Comparison of ENCODE assay signal across 27 cellular contexts in the genomic region with DNA sequence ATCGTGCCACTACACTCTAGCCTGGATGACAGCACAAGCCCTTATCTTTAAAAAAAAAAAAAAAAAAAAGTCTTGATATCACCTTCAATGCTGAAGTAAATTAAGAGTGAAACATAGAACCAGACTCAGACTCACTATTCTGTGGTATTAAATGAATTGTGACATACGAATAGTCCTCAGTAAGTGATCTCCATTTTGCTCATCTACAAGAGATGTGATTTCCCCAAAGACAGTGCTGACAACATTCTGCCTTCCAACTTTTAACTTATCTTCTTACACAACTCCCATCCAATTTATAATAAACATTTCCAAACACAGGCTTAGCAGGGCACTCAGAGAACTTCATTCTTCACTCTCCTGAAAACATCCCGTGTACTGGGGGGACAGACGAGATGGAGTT. TPM values are rescaled to one million over a fixed set of nuclear protein-coding genes. Genes with fewer than 3 reads are reported as not detected.
DNase-seq lines count a peak whose midpoint lies in the region; ATAC-seq and TF ChIP-seq lines count a peak whose summit lies in the region.
"Had no signal": no experiment of that assay in that cellular context is flagged by ENCODE, and none has a peak within 500 bp of the region (broad histone marks: within the 10 kb centered on the region; RNA-seq: fewer than 3 reads in every experiment).

No MANE protein-coding gene starts in this region.

- H2AFZ ChIP-seq in Loucy (ENCODE audit: low read length), result no peak overlapping the region

- CTCF ChIA-PET in activated naive CD4-positive, alpha-beta T cell treated with anti-CD3 and anti-CD28 coated beads, Interleukin-2, amount 10 ng/mL, durations not matched to agents 7 days and 5 days (lab: Charles Lee), result no interaction called here
- CTCF ChIA-PET in activated CD8-positive, alpha-beta T cell treated with anti-CD3 and anti-CD28 coated beads, Interleukin-2, amount 10 ng/mL, durations not matched to agents 7 days and 5 days (lab: Charles Lee), result interaction anchor here (2.1 kb wide), 1 partner anchor 92 kb away, joined by 7 read pairs; no protein-coding TSS in a partner anchor

- no peak for DNase-seq in activated naive CD4-positive, alpha-beta T cell treated with anti-CD3 and anti-CD28 coated beads, Interleukin-2, amount 10 ng/mL, durations not matched to agents 7 days and 5 days
- no peak for DNase-seq in activated naive CD4-positive, alpha-beta T cell treated with Interleukin-2 at 50 U/mL for 16 hours
- DNase-seq in activated CD8-positive, alpha-beta T cell treated with anti-CD3 and anti-CD28 coated beads, Interleukin-2, amount 10 ng/mL, durations not matched to agents 7 days and 5 days, result no peak
- peak in 1 of 2 donors; percentile 40 for DNase-seq in stimulated activated effector memory CD8-positive, alpha-beta T cell treated with anti-CD3 and anti-CD28 coated beads, Interleukin-12 subunit alpha, Interleukin-12 subunit beta, amount 100 ng/mL, for 72 hours (ENCODE audit: low spot score in 2 of 2)
- DNase-seq in RKO (ENCODE audit: low spot score), result no peak
- DNase-seq: DND-41; erythroblast; GF-D8; HCEC 1CT; immature natural killer cell; left cardiac atrium; mucosa of descending colon; NCI-H446; NCI-H774; SIG-M5; sigmoid colon; stimulated activated CD4-positive, alpha-beta T cell treated with anti-CD3 and anti-CD28 coated beads, Interleukin-12 subunit alpha, Interleukin-12 subunit beta, amount 100 ng/mL, for 4 hours; stimulated activated CD4-positive, alpha-beta T cell treated with anti-CD3 and anti-CD28 coated beads, Interleukin-2, amount 100 ng/mL, for 48 hours; T-helper 9 cell had no signal

- no peak overlapping the region for H3K9ac ChIP-seq in Loucy (ENCODE audit: low read depth, low read length, poor library complexity, severe bottlenecking)

- no peaks in the 10 kb centered on the region for H3K27me3 Mint-ChIP-seq in activated naive CD4-positive, alpha-beta T cell treated with anti-CD3 and anti-CD28 coated beads, Interleukin-2, amount 10 ng/mL, durations not matched to agents 7 days and 5 days
- no peaks in the 10 kb centered on the region for H3K27me3 Mint-ChIP-seq in activated CD8-positive, alpha-beta T cell treated with anti-CD3 and anti-CD28 coated beads, Interleukin-2, amount 10 ng/mL, durations not matched to agents 7 days and 5 days (ENCODE audit: low read depth)
- H3K27me3 Mint-ChIP-seq: dendritic cell treated with granulocyte-macrophage colony-stimulating factor and Interleukin-4, amounts not matched to agents 40 ng/mL and 50 ng/mL, for 4 days had no signal

- no peaks in the 10 kb centered on the region for H3K27me3 ChIP-seq in Loucy (ENCODE audit: insufficient read depth, low read length, poor library complexity, severe bottlenecking)
- H3K27me3 ChIP-seq: body of pancreas, sigmoid colon, tibial nerve had no signal

- peaks cover 44% of the 10 kb centered on the region for H3K4me1 ChIP-seq in Loucy (ENCODE audit: insufficient read depth, low read length, poor library complexity, severe bottlenecking)

- no peak for ATAC-seq in activated CD8-positive, alpha-beta T cell treated with anti-CD3 and anti-CD28 coated beads, Interleukin-2, amount 10 ng/mL, durations not matched to agents 7 days and 5 days
- ATAC-seq in stimulated activated effector memory CD8-positive, alpha-beta T cell treated with anti-CD3 and anti-CD28 coated beads, Interleukin-12 subunit alpha, Interleukin-12 subunit beta, amount 100 ng/mL, for 72 hours, result peak; percentile 88
- ATAC-seq in HG02970 (IDR thresholded peaks at IDR 0.05; ENCODE audit: low FRiP score, unreplicated experiment), result no peak
- ATAC-seq: left cardiac atrium, mucosa of descending colon had no signal

- H4K20me1 ChIP-seq in Loucy (ENCODE audit: insufficient read depth, low read length, poor library complexity, severe bottlenecking), result peaks cover 33% of the 10 kb centered on the region

- no peak for TF ChIP-seq CTCF in Loucy (conservative IDR thresholded peaks at IDR 0.05; ENCODE audit: low read length)

- peaks cover 88% of the 10 kb centered on the region for H3K36me3 Mint-ChIP-seq in activated naive CD4-positive, alpha-beta T cell treated with anti-CD3 and anti-CD28 coated beads, Interleukin-2, amount 10 ng/mL, durations not matched to agents 7 days and 5 days
- H3K36me3 Mint-ChIP-seq in activated CD8-positive, alpha-beta T cell treated with anti-CD3 and anti-CD28 coated beads, Interleukin-2, amount 10 ng/mL, durations not matched to agents 7 days and 5 days (ENCODE audit: low read depth), result peaks cover 86% of the 10 kb centered on the region
- H3K36me3 Mint-ChIP-seq in stimulated activated effector memory CD8-positive, alpha-beta T cell treated with anti-CD3 and anti-CD28 coated beads, Interleukin-12 subunit alpha, Interleukin-12 subunit beta, amount 100 ng/mL, for 72 hours, result peaks cover 100% of the 10 kb centered on the region

- no peaks in the 10 kb centered on the region for H3K9me3 ChIP-seq in Loucy (ENCODE audit: insufficient read depth, low read depth, low read length)
- H3K9me3 ChIP-seq: body of pancreas, mucosa of descending colon, sigmoid colon, tibial nerve had no signal

- H3K4me2 ChIP-seq in Loucy (ENCODE audit: low read depth, low read length, poor library complexity, severe bottlenecking), result peak overlapping the region; percentile 88

- no peak overlapping the region for H3K4me3 ChIP-seq in Loucy (ENCODE audit: low read length, poor library complexity, severe bottlenecking)
- H3K4me3 ChIP-seq: body of pancreas, lung, mucosa of descending colon, sigmoid colon, tibial nerve had no signal

- H3F3A ChIP-seq in Loucy (ENCODE audit: low read depth), result no peaks in the 10 kb centered on the region

- peaks cover 73% of the 10 kb centered on the region for H3K4me1 Mint-ChIP-seq in activated naive CD4-positive, alpha-beta T cell treated with anti-CD3 and anti-CD28 coated beads, Interleukin-2, amount 10 ng/mL, durations not matched to agents 7 days and 5 days
- peaks cover 77% of the 10 kb centered on the region for H3K4me1 Mint-ChIP-seq in activated CD8-positive, alpha-beta T cell treated with anti-CD3 and anti-CD28 coated beads, Interleukin-2, amount 10 ng/mL, durations not matched to agents 7 days and 5 days (ENCODE audit: low read depth)
- H3K4me1 Mint-ChIP-seq in stimulated activated effector memory CD8-positive, alpha-beta T cell treated with anti-CD3 and anti-CD28 coated beads, Interleukin-12 subunit alpha, Interleukin-12 subunit beta, amount 100 ng/mL, for 72 hours, result peaks cover 73% of the 10 kb centered on the region

- POLR2A ChIA-PET in activated CD8-positive, alpha-beta T cell treated with anti-CD3 and anti-CD28 coated beads, Interleukin-2, amount 10 ng/mL, durations not matched to agents 7 days and 5 days (lab: Charles Lee), result interaction anchor here (0.7 kb wide), 1 partner anchor 9 kb away, joined by 3 read pairs; no protein-coding TSS in a partner anchor

- no peaks in the 10 kb centered on the region for H3K9me3 Mint-ChIP-seq in activated naive CD4-positive, alpha-beta T cell treated with anti-CD3 and anti-CD28 coated beads, Interleukin-2, amount 10 ng/mL, durations not matched to agents 7 days and 5 days
- H3K9me3 Mint-ChIP-seq in activated CD8-positive, alpha-beta T cell treated with anti-CD3 and anti-CD28 coated beads, Interleukin-2, amount 10 ng/mL, durations not matched to agents 7 days and 5 days (ENCODE audit: insufficient read depth), result no peaks in the 10 kb centered on the region
- H3K9me3 Mint-ChIP-seq in stimulated activated effector memory CD8-positive, alpha-beta T cell treated with anti-CD3 and anti-CD28 coated beads, Interleukin-12 subunit alpha, Interleukin-12 subunit beta, amount 100 ng/mL, for 72 hours, result no peaks in the 10 kb centered on the region
- H3K9me3 Mint-ChIP-seq: CD14-positive monocyte; dendritic cell treated with granulocyte-macrophage colony-stimulating factor and Interleukin-4, amounts not matched to agents 40 ng/mL and 50 ng/mL, for 4 days; immature natural killer cell; nephron had no signal

- H3K4me3 Mint-ChIP-seq in activated naive CD4-positive, alpha-beta T cell treated with anti-CD3 and anti-CD28 coated beads, Interleukin-2, amount 10 ng/mL, durations not matched to agents 7 days and 5 days, result no peak overlapping the region
- H3K4me3 Mint-ChIP-seq in activated CD8-positive, alpha-beta T cell treated with anti-CD3 and anti-CD28 coated beads, Interleukin-2, amount 10 ng/mL, durations not matched to agents 7 days and 5 days, result no peak overlapping the region
- H3K4me3 Mint-ChIP-seq in stimulated activated effector memory CD8-positive, alpha-beta T cell treated with anti-CD3 and anti-CD28 coated beads, Interleukin-12 subunit alpha, Interleukin-12 subunit beta, amount 100 ng/mL, for 72 hours, result peak overlapping the region; percentile 25
- H3K4me3 Mint-ChIP-seq: CD14-positive monocyte; dendritic cell treated with granulocyte-macrophage colony-stimulating factor and Interleukin-4, amounts not matched to agents 40 ng/mL and 50 ng/mL, for 4 days; immature natural killer cell; nephron had no signal

- H3K27ac Mint-ChIP-seq in activated naive CD4-positive, alpha-beta T cell treated with anti-CD3 and anti-CD28 coated beads, Interleukin-2, amount 10 ng/mL, durations not matched to agents 7 days and 5 days, result peak overlapping the region; percentile 39
- peak overlapping the region; percentile 13 for H3K27ac Mint-ChIP-seq in activated CD8-positive, alpha-beta T cell treated with anti-CD3 and anti-CD28 coated beads, Interleukin-2, amount 10 ng/mL, durations not matched to agents 7 days and 5 days
- no peak overlapping the region for H3K27ac Mint-ChIP-seq in stimulated activated effector memory CD8-positive, alpha-beta T cell treated with anti-CD3 and anti-CD28 coated beads, Interleukin-12 subunit alpha, Interleukin-12 subunit beta, amount 100 ng/mL, for 72 hours
- H3K27ac Mint-ChIP-seq: dendritic cell treated with granulocyte-macrophage colony-stimulating factor and Interleukin-4, amounts not matched to agents 40 ng/mL and 50 ng/mL, for 4 days had no signal

- H3K9me2 ChIP-seq in Loucy (replicated peaks; ENCODE audit: low read depth, low read length), result no peaks in the 10 kb centered on the region

- peaks cover 41% of the 10 kb centered on the region; the same call in 1 of the 2 replicates for H3K36me3 ChIP-seq in Loucy (ENCODE audit: insufficient read depth, low read length)

- H3K79me2 ChIP-seq in Loucy (ENCODE audit: insufficient read depth, low read length), result peaks cover 73% of the 10 kb centered on the region

RNA-seq across cellular contexts. Expression of a gene that starts 8.0 kb away (rescaled TPM):
- 10 to 100 TPM; 16.0 to 16.3 TPM for total RNA-seq in activated CD8-positive, alpha-beta T cell treated with anti-CD3 and anti-CD28 coated beads, Interleukin-2, amount 10 ng/mL, durations not matched to agents 7 days and 5 days

RNA-seq across cellular contexts. Expression of a gene that starts 19.4 kb away (rescaled TPM):
- 10 to 100 TPM; 50.5 to 53.2 TPM for total RNA-seq in activated CD8-positive, alpha-beta T cell treated with anti-CD3 and anti-CD28 coated beads, Interleukin-2, amount 10 ng/mL, durations not matched to agents 7 days and 5 days

RNA-seq across cellular contexts. Expression of a gene that starts 34.5 kb away (rescaled TPM):
- total RNA-seq in activated CD8-positive, alpha-beta T cell treated with anti-CD3 and anti-CD28 coated beads, Interleukin-2, amount 10 ng/mL, durations not matched to agents 7 days and 5 days, result 10 to 100 TPM; 15.5 to 15.6 TPM

RNA-seq across cellular contexts. Expression of a gene that starts 34.6 kb away (rescaled TPM):
- total RNA-seq in activated CD8-positive, alpha-beta T cell treated with anti-CD3 and anti-CD28 coated beads, Interleukin-2, amount 10 ng/mL, durations not matched to agents 7 days and 5 days, result under 1 TPM in 1 of 2 experiments, not detected in 1; 0.16 TPM
